12 cellular contexts compared by ENCODE assay signal in the genomic region with DNA sequence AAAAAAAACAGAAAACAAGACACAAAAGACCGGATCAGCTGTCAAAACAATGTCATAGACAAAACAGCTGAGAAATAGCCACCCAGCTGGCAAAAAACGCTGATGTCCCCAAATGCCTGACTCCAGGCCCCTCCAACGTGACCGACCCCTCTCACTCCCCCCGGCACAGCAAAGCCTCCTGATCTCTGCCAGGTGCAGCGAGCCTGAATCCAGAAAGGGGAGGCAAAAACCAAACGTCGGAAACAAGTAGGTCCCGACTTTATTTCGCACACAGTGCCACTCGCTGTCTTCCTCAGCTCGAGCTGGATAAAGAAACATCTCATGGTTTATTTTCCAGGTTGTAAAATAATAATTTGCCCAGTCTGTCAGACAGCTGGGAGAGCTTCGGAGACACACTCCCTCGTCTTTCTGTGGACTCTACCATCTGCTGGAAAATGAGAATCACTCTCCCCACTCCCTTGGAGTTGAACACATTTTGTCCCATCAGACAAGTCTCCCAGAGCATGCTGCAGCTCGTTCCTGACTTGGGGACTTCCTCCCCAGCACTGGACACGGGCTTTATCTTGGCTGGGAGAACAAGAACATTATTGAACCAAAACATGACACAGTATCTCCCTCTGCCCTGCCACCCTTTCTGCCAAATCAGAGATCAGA.
DNase-seq lines count a peak whose midpoint lies in the region; ATAC-seq and TF ChIP-seq lines count a peak whose summit lies in the region.
"Had no signal": no experiment of that assay in that cellular context is flagged by ENCODE, and none has a peak within 500 bp of the region (broad histone marks: within the 10 kb centered on the region; RNA-seq: fewer than 3 reads in every experiment).

No MANE protein-coding gene starts in this region.

- H3K4me1 ChIP-seq in HEK293 (ENCODE audit: control insufficient read depth, insufficient read depth, low read length) (peaks cover 10% of the 10 kb centered on the region), smooth muscle cell (ENCODE audit: low read depth) (peaks cover 11% of the 10 kb centered on the region)

- peak; percentile 51 for ATAC-seq in left lobe of liver
- ATAC-seq in stimulated activated naive CD8-positive, alpha-beta T cell treated with anti-CD3 and anti-CD28 coated beads, Interleukin-15, Interleukin-2, amounts not matched to agents 100 U/mL and 50 U/mL, for 24 hours = no peak

- peaks cover 31 to 42% (median 33%) of the 10 kb centered on the region in 3 donors for H3K27me3 Mint-ChIP-seq in CD14-positive monocyte (ENCODE audit: low read depth in 3 of 3)

- H3K4me1 Mint-ChIP-seq in CD14-positive monocyte = peaks cover 7% of the 10 kb centered on the region

- peak overlapping the region; percentile 41 for H2AFZ ChIP-seq in smooth muscle cell (ENCODE audit: low read depth)

- no peak overlapping the region for H3K4me3 ChIP-seq in HEK293 (ENCODE audit: low read depth, low read length)
- H3K4me3 ChIP-seq in smooth muscle cell = no peak overlapping the region
- H3K4me3 ChIP-seq: lung had no signal

- 61% methylated on average over 16 of the region's 16 CpGs for WGBS in smooth muscle cell (ENCODE audit: low lambda C conversion rate)

- no peaks in the 10 kb centered on the region for H4K20me1 ChIP-seq in smooth muscle cell (ENCODE audit: low read depth)

- H3K4me2 ChIP-seq in smooth muscle cell = peak overlapping the region; percentile 78

- H3K36me3 ChIP-seq in HEK293 (ENCODE audit: control insufficient read depth in 2 of 2, insufficient read depth in 1 of 2, low read length in 2 of 2) (no peaks in the 10 kb centered on the region), smooth muscle cell (ENCODE audit: low read depth) (no peaks in the 10 kb centered on the region)

- POLR2A ChIA-PET in HEK293 (lab: Yijun Ruan, JAX) = interaction anchor here (0.6 to 0.7 kb wide), 2 partner anchors 33 to 1099 kb away, joined by 3 to 4 read pairs; no protein-coding TSS in a partner anchor
- POLR2A ChIA-PET in GM10248 (lab: Yijun Ruan, JAX) = interaction anchor here (0.6 kb wide), 1 partner anchor 11 kb away, joined by 3 read pairs; no protein-coding TSS in a partner anchor

- DNase-seq in cerebellar cortex (ENCODE audit: low spot score) = peak; percentile 57
- no peak for DNase-seq in left lobe of liver (ENCODE audit: low spot score)
- DNase-seq in smooth muscle cell (lab: John Stamatoyannopoulos, UW; ENCODE audit: unreplicated experiment) = no peak
- no peak for DNase-seq in CD14-positive monocyte (ENCODE audit: low spot score)
- no peak for DNase-seq in GM10248 (ENCODE audit: extremely low spot score)
- no peak for DNase-seq in stimulated activated naive CD8-positive, alpha-beta T cell treated with anti-CD3 and anti-CD28 coated beads, Interleukin-15, Interleukin-2, amounts not matched to agents 100 U/mL and 50 U/mL, for 24 hours
- DNase-seq in HUDEP-2 (lab: John Stamatoyannopoulos, UW; ENCODE audit: unreplicated experiment in 76 of 76) = no peak
- DNase-seq: activated naive CD8-positive, alpha-beta T cell treated with anti-CD3 and anti-CD28 coated beads for 36 hours; T-helper 9 cell had no signal

- no peaks in the 10 kb centered on the region for H3K27me3 ChIP-seq in smooth muscle cell (ENCODE audit: low read depth)

- H3K79me2 ChIP-seq in smooth muscle cell (ENCODE audit: low read depth) = no peaks in the 10 kb centered on the region

- H3K4me3 Mint-ChIP-seq in CD14-positive monocyte = no peak overlapping the region
- H3K4me3 Mint-ChIP-seq: activated naive CD8-positive, alpha-beta T cell treated with anti-CD3 and anti-CD28 coated beads for 36 hours had no signal

- peaks cover 5% of the 10 kb centered on the region for H3F3A ChIP-seq in smooth muscle cell (ENCODE audit: low read depth)

- H3K27ac Mint-ChIP-seq in CD14-positive monocyte = no peak overlapping the region
- H3K27ac Mint-ChIP-seq: activated naive CD8-positive, alpha-beta T cell treated with anti-CD3 and anti-CD28 coated beads for 36 hours had no signal

- H3K27ac ChIP-seq in HEK293 (ENCODE audit: extremely low read depth, low read depth, low read length) = no peak overlapping the region
- H3K27ac ChIP-seq in smooth muscle cell (ENCODE audit: low read depth) = peak overlapping the region; percentile 79
- H3K27ac ChIP-seq: RWPE1 had no signal

- TF ChIP-seq CTCF in HEK293 (tag by site-specific recombination; IDR thresholded peaks at IDR 0.05) (no peak), smooth muscle cell (IDR thresholded peaks at IDR 0.05; ENCODE audit: borderline replicate concordance, insufficient read depth, poor library complexity, severe bottlenecking) (no peak), CD14-positive monocyte (IDR thresholded peaks at IDR 0.05) (no peak), GM10248 (IDR thresholded peaks at IDR 0.05; ENCODE audit: control extremely low read depth, extremely low read depth, low read depth, missing control alignments) (no peak)

- peak overlapping the region; percentile 61 for H3K9ac ChIP-seq in smooth muscle cell (ENCODE audit: low read depth)

- CTCF ChIA-PET in HEK293 (lab: Yijun Ruan, JAX) (interaction anchor here (1.0 kb wide), 1 partner anchor 385 kb away, joined by 3 read pairs; no protein-coding TSS in a partner anchor), GM10248 (lab: Yijun Ruan, JAX) (interaction anchor here (1.1 kb wide), 1 partner anchor 186 kb away, joined by 3 read pairs; no protein-coding TSS in a partner anchor)

- intact Hi-C loops in CD14-positive monocyte (cut with micrococcal nuclease) = no loop called here

- H3K36me3 Mint-ChIP-seq in CD14-positive monocyte = peaks cover 0 to 2% of the 10 kb centered on the region in 2 donors
- H3K36me3 Mint-ChIP-seq: activated naive CD8-positive, alpha-beta T cell treated with anti-CD3 and anti-CD28 coated beads for 36 hours had no signal

- H3K9me3 Mint-ChIP-seq in CD14-positive monocyte = peaks cover 0 to 11% (median 3%) of the 10 kb centered on the region in 7 donors
- H3K9me3 Mint-ChIP-seq: activated naive CD8-positive, alpha-beta T cell treated with anti-CD3 and anti-CD28 coated beads for 36 hours had no signal

- H3K9me3 ChIP-seq in HEK293 (ENCODE audit: control insufficient read depth, insufficient read depth, low read depth, low read length) = no peaks in the 10 kb centered on the region
- H3K9me3 ChIP-seq in smooth muscle cell (replicated peaks; ENCODE audit: low read depth) = no peaks in the 10 kb centered on the region

TF ChIP-seq in HEK293, 187 proteins besides CTCF, POLR2A, EP300 and RAD21:
- no peak for TF ChIP-seq PBX3 (CRISPR knock-in tag; IDR thresholded peaks at IDR 0.05)
- TF ChIP-seq OSR2 (tag by site-specific recombination; IDR thresholded peaks at IDR 0.05) = no peak
- TF ChIP-seq, protein P1, sequence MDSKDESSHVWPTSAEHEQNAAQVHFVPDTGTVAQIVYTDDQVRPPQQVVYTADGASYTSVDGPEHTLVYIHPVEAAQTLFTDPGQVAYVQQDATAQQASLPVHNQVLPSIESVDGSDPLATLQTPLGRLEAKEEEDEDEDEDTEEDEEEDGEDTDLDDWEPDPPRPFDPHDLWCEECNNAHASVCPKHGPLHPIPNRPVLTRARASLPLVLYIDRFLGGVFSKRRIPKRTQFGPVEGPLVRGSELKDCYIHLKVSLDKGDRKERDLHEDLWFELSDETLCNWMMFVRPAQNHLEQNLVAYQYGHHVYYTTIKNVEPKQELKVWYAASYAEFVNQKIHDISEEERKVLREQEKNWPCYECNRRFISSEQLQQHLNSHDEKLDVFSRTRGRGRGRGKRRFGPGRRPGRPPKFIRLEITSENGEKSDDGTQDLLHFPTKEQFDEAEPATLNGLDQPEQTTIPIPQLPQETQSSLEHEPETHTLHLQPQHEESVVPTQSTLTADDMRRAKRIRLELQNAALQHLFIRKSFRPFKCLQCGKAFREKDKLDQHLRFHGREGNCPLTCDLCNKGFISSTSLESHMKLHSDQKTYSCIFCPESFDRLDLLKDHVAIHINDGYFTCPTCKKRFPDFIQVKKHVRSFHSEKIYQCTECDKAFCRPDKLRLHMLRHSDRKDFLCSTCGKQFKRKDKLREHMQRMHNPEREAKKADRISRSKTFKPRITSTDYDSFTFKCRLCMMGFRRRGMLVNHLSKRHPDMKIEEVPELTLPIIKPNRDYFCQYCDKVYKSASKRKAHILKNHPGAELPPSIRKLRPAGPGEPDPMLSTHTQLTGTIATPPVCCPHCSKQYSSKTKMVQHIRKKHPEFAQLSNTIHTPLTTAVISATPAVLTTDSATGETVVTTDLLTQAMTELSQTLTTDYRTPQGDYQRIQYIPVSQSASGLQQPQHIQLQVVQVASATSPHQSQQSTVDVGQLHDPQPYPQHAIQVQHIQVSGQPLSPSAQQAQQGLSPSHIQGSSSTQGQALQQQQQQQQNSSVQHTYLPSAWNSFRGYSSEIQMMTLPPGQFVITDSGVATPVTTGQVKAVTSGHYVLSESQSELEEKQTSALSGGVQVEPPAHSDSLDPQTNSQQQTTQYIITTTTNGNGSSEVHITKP (tag by site-specific recombination; IDR thresholded peaks at IDR 0.05) = peak; percentile 82
- TF ChIP-seq ZNF626 (tag by site-specific recombination; IDR thresholded peaks at IDR 0.05) = no peak
- TF ChIP-seq, protein P2, sequence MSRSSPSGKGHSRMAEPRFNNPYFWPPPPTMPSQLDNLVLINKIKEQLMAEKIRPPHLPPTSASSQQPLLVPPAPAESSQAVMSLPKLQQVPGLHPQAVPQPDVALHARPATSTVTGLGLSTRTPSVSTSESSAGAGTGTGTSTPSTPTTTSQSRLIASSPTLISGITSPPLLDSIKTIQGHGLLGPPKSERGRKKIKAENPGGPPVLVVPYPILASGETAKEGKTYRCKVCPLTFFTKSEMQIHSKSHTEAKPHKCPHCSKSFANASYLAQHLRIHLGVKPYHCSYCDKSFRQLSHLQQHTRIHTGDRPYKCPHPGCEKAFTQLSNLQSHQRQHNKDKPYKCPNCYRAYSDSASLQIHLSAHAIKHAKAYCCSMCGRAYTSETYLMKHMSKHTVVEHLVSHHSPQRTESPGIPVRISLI (tag by site-specific recombination; IDR thresholded peaks at IDR 0.05) = peak; percentile 17; the same call in 1 of the 2 replicates
